22 cellular contexts compared by ENCODE assay signal in the genomic region with DNA sequence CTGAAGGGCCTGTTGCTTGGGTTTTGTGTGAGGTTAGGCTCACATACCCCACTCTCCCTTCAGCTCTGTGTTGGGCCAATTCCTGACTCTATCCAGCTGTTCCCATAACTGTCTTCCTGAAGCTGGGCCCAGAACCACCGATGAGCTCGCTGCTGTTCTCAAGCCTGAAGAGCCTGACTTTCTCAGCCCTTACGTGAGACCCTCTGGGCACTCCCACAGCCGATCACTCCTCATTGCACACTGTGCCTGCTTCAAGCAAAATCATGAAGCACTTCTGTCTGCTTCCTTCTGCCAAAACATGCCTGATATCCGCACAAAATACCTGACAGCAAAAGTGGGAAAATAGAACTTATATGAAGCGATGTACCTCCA.
DNase-seq lines count a peak whose midpoint lies in the region; ATAC-seq and TF ChIP-seq lines count a peak whose summit lies in the region.
"Had no signal": no experiment of that assay in that cellular context is flagged by ENCODE, and none has a peak within 500 bp of the region (broad histone marks: within the 10 kb centered on the region; RNA-seq: fewer than 3 reads in every experiment).

No MANE protein-coding gene starts in this region.

- no peaks in the 10 kb centered on the region for H4K20me1 ChIP-seq in PC-9 (ENCODE audit: insufficient read depth)
- H4K20me1 ChIP-seq in smooth muscle cell (ENCODE audit: low read depth), result no peaks in the 10 kb centered on the region

- POLR2A ChIA-PET in PC-9 (lab: Charles Lee; ENCODE audit: unreplicated experiment), result interaction anchor here (0.6 kb wide), 1 partner anchor 29 kb away, joined by 3 read pairs; no protein-coding TSS in a partner anchor

- H3K36me3 ChIP-seq in PC-9 (ENCODE audit: low read depth) (no peaks in the 10 kb centered on the region), left lung (peaks cover 0 to 11% of the 10 kb centered on the region in 2 donors), smooth muscle cell (ENCODE audit: low read depth) (no peaks in the 10 kb centered on the region), HAP-1 (replicated peaks) (no peaks in the 10 kb centered on the region)

- CTCF ChIA-PET in PC-9 (lab: Charles Lee), result no interaction called here

- no peaks in the 10 kb centered on the region for H3K9me2 ChIP-seq in PC-9 (ENCODE audit: insufficient read depth)

- H3F3A ChIP-seq in PC-9 (ENCODE audit: insufficient read depth, low read depth) (peaks cover 20% of the 10 kb centered on the region), smooth muscle cell (ENCODE audit: low read depth) (peaks cover 11% of the 10 kb centered on the region)

- ATAC-seq in left lung, result peak; percentile 22
- ATAC-seq: HepG2 had no signal

- no peak overlapping the region for H3K4me3 ChIP-seq in PC-9
- H3K4me3 ChIP-seq in coronary artery, result no peak overlapping the region
- H3K4me3 ChIP-seq in left lung, result no peak overlapping the region
- no peak overlapping the region for H3K4me3 ChIP-seq in smooth muscle cell
- H3K4me3 ChIP-seq in HAP-1, result no peak overlapping the region
- H3K4me3 ChIP-seq: hepatocyte, testis had no signal

- H3K27ac ChIP-seq in PC-9, result peak overlapping the region; percentile 81
- H3K27ac ChIP-seq in coronary artery, result no peak overlapping the region
- H3K27ac ChIP-seq in left lung, result no peak overlapping the region
- H3K27ac ChIP-seq in smooth muscle cell (ENCODE audit: low read depth), result peak overlapping the region; percentile 18
- H3K27ac ChIP-seq: hepatocyte, parathyroid adenoma, testis had no signal

- no peak for DNase-seq in PC-9
- peak; percentile 28 for DNase-seq in coronary artery (ENCODE audit: low spot score)
- no peak for DNase-seq in left lung
- no peak for DNase-seq in smooth muscle cell (lab: John Stamatoyannopoulos, UW; ENCODE audit: unreplicated experiment)
- no peak for DNase-seq in SW 1271 (lab: John Stamatoyannopoulos, UW)
- no peak for DNase-seq in HK-2 (ENCODE audit: unreplicated experiment)
- DNase-seq in HAP-1 (ENCODE audit: low spot score in 2 of 2), result no peak
- DNase-seq: activated naive CD4-positive, alpha-beta T cell; central memory CD4-positive, alpha-beta T cell; DMS153; H9; left cardiac atrium; NCI-H1417; NCI-H2081; NCI-H69; SHP77; stimulated activated CD4-positive, alpha-beta T cell treated with anti-CD3 and anti-CD28 coated beads, Interleukin-1b, Interleukin-23, amount 100 ng/mL, for 48 hours; stimulated activated naive CD8-positive, alpha-beta T cell treated with anti-CD3 and anti-CD28 coated beads, Interleukin-15, Interleukin-2, amounts not matched to agents 100 U/mL and 50 U/mL, for 24 hours; testis had no signal

- 89% methylated on average over 6 of the region's 6 CpGs for WGBS in smooth muscle cell (ENCODE audit: low lambda C conversion rate)

- no peaks in the 10 kb centered on the region for H3K79me2 ChIP-seq in PC-9 (ENCODE audit: low read depth)
- H3K79me2 ChIP-seq in smooth muscle cell (ENCODE audit: low read depth), result no peaks in the 10 kb centered on the region
- H3K79me2 ChIP-seq: hepatocyte, parathyroid adenoma had no signal

- H3K4me1 ChIP-seq in PC-9 (replicated peaks; ENCODE audit: insufficient read depth) (peaks cover 32% of the 10 kb centered on the region), left lung (no peaks in the 10 kb centered on the region), smooth muscle cell (ENCODE audit: low read depth) (peaks cover 13% of the 10 kb centered on the region), HAP-1 (no peaks in the 10 kb centered on the region)
- H3K4me1 ChIP-seq: testis had no signal

- H2AFZ ChIP-seq in PC-9 (no peak overlapping the region), smooth muscle cell (ENCODE audit: low read depth) (no peak overlapping the region)
- H2AFZ ChIP-seq: hepatocyte, parathyroid adenoma had no signal

- H3K4me2 ChIP-seq in PC-9 (peak overlapping the region; percentile 71), smooth muscle cell (peak overlapping the region; percentile 32)
- H3K4me2 ChIP-seq: hepatocyte had no signal

- in situ Hi-C loops in HAP-1 (cut with MboI; ENCODE audit: low sequenced_read_pairs), result no loop called here

- H3K9me3 ChIP-seq in PC-9 (ENCODE audit: insufficient read depth, low read depth) (no peaks in the 10 kb centered on the region; the same call in 1 of the 2 replicates), left lung (no peaks in the 10 kb centered on the region), smooth muscle cell (replicated peaks; ENCODE audit: low read depth) (no peaks in the 10 kb centered on the region), HAP-1 (no peaks in the 10 kb centered on the region; the same call in 1 of the 2 replicates)
- H3K9me3 ChIP-seq: testis had no signal

- no peak for TF ChIP-seq CTCF in PC-9 (conservative IDR thresholded peaks at IDR 0.05)
- no peak for TF ChIP-seq CTCF in coronary artery (IDR thresholded peaks at IDR 0.05)
- TF ChIP-seq CTCF in left lung (IDR thresholded peaks at IDR 0.05), result no peak
- no peak for TF ChIP-seq CTCF in smooth muscle cell (IDR thresholded peaks at IDR 0.05; ENCODE audit: borderline replicate concordance, insufficient read depth, poor library complexity, severe bottlenecking)

- intact Hi-C loops in PC-9 (cut with micrococcal nuclease; ENCODE audit: unreplicated experiment), result no loop called here
- intact Hi-C loops in left lung (cut with DNase I), result no loop called here

- no TSS peak for BruUV-seq in PC-9 (replicated peaks; lab: Mats Ljungman, UMichigan)

- H3K27me3 ChIP-seq in PC-9 (ENCODE audit: insufficient read depth, low read depth), result no peaks in the 10 kb centered on the region
- no peaks in the 10 kb centered on the region for H3K27me3 ChIP-seq in left lung
- no peaks in the 10 kb centered on the region for H3K27me3 ChIP-seq in smooth muscle cell (ENCODE audit: low read depth)
- H3K27me3 ChIP-seq in HAP-1 (ENCODE audit: low read depth), result no peaks in the 10 kb centered on the region
- H3K27me3 ChIP-seq: hepatocyte, testis had no signal

- no peak overlapping the region for H3K9ac ChIP-seq in smooth muscle cell (ENCODE audit: low read depth)
- H3K9ac ChIP-seq: parathyroid adenoma had no signal

Comparison
In these comparisons a context has a peak if more than half of its experiments do, and no peak if none do; other contexts are left out.
1. H3K27ac ChIP-seq: peak in PC-9 (single experiment) and smooth muscle cell (single experiment); none in coronary artery (0 of 2) and left lung (0 of 2).